Comparison of ENCODE assay signal across 30 cellular contexts in genomic region chr1:111184648-111185047, GRCh38. TPM values are rescaled to one million over a fixed set of nuclear protein-coding genes. Genes with fewer than 3 reads are reported as not detected.
DNase-seq lines count a peak whose midpoint lies in the region; ATAC-seq lines count a peak whose summit lies in the region.
"Had no signal": no experiment of that assay in that cellular context is flagged by ENCODE, and none has a peak within 500 bp of the region (broad histone marks: within the 10 kb centered on the region; RNA-seq: fewer than 3 reads in every experiment).

No MANE protein-coding gene starts in this region.

- intact Hi-C loops in activated CD4-positive, alpha-beta T cell treated with anti-CD3 and anti-CD28 coated beads, Interleukin-2, amount 10 ng/mL, durations not matched to agents 24 days and 14 days (cut with micrococcal nuclease), result loop anchor here (5.0 kb wide), 1 partner anchor 38 kb away; no protein-coding TSS in a partner anchor

- no peak overlapping the region for H3K4me3 Mint-ChIP-seq in activated CD4-positive, alpha-beta T cell treated with anti-CD3 and anti-CD28 coated beads, Interleukin-2, amount 10 ng/mL, durations not matched to agents 24 days and 14 days
- no peak overlapping the region for H3K4me3 Mint-ChIP-seq in activated naive CD8-positive, alpha-beta T cell treated with anti-CD3 and anti-CD28 coated beads, Interleukin-2, amount 50 U/mL, for 24 hours
- H3K4me3 Mint-ChIP-seq in natural killer cell treated with Interleukin-12 subunit alpha and Interleukin-12 subunit beta and Interleukin-15 and Interleukin-18, amount 100 ng/mL, for 72 hours, result no peak overlapping the region
- H3K4me3 Mint-ChIP-seq: central memory CD8-positive, alpha-beta T cell; dendritic cell treated with granulocyte-macrophage colony-stimulating factor and Interleukin-4, amounts not matched to agents 40 ng/mL and 50 ng/mL, for 4 days; mesothelial cell of epicardium; nephron; type B pancreatic cell had no signal

- H3K9me3 Mint-ChIP-seq in activated CD4-positive, alpha-beta T cell treated with anti-CD3 and anti-CD28 coated beads, Interleukin-2, amount 10 ng/mL, durations not matched to agents 24 days and 14 days, result no peaks in the 10 kb centered on the region
- H3K9me3 Mint-ChIP-seq in activated naive CD8-positive, alpha-beta T cell treated with anti-CD3 and anti-CD28 coated beads, Interleukin-2, amount 50 U/mL, for 24 hours, result no peaks in the 10 kb centered on the region
- no peaks in the 10 kb centered on the region for H3K9me3 Mint-ChIP-seq in natural killer cell treated with Interleukin-12 subunit alpha and Interleukin-12 subunit beta and Interleukin-15 and Interleukin-18, amount 100 ng/mL, for 72 hours
- H3K9me3 Mint-ChIP-seq: central memory CD8-positive, alpha-beta T cell; dendritic cell treated with granulocyte-macrophage colony-stimulating factor and Interleukin-4, amounts not matched to agents 40 ng/mL and 50 ng/mL, for 4 days; mesothelial cell of epicardium; nephron; type B pancreatic cell had no signal

- H3K27ac Mint-ChIP-seq in activated CD4-positive, alpha-beta T cell treated with anti-CD3 and anti-CD28 coated beads, Interleukin-2, amount 10 ng/mL, durations not matched to agents 24 days and 14 days, result peak overlapping the region; percentile 42
- peak overlapping the region; percentile 53 for H3K27ac Mint-ChIP-seq in activated naive CD8-positive, alpha-beta T cell treated with anti-CD3 and anti-CD28 coated beads, Interleukin-2, amount 50 U/mL, for 24 hours
- H3K27ac Mint-ChIP-seq in natural killer cell treated with Interleukin-12 subunit alpha and Interleukin-12 subunit beta and Interleukin-15 and Interleukin-18, amount 100 ng/mL, for 72 hours, result peak overlapping the region; percentile 56 to 99
- H3K27ac Mint-ChIP-seq: dendritic cell treated with granulocyte-macrophage colony-stimulating factor and Interleukin-4, amounts not matched to agents 40 ng/mL and 50 ng/mL, for 4 days; mesothelial cell of epicardium; nephron had no signal

- no peaks in the 10 kb centered on the region for H3K27me3 Mint-ChIP-seq in activated CD4-positive, alpha-beta T cell treated with anti-CD3 and anti-CD28 coated beads, Interleukin-2, amount 10 ng/mL, durations not matched to agents 24 days and 14 days
- H3K27me3 Mint-ChIP-seq in activated naive CD8-positive, alpha-beta T cell treated with anti-CD3 and anti-CD28 coated beads, Interleukin-2, amount 50 U/mL, for 24 hours, result no peaks in the 10 kb centered on the region
- no peaks in the 10 kb centered on the region for H3K27me3 Mint-ChIP-seq in natural killer cell treated with Interleukin-12 subunit alpha and Interleukin-12 subunit beta and Interleukin-15 and Interleukin-18, amount 100 ng/mL, for 72 hours
- H3K27me3 Mint-ChIP-seq: central memory CD8-positive, alpha-beta T cell; dendritic cell treated with granulocyte-macrophage colony-stimulating factor and Interleukin-4, amounts not matched to agents 40 ng/mL and 50 ng/mL, for 4 days; type B pancreatic cell had no signal

- no peak for DNase-seq in activated CD4-positive, alpha-beta T cell treated with anti-CD3 and anti-CD28 coated beads, Interleukin-2, amount 10 ng/mL, durations not matched to agents 24 days and 14 days
- no peak for DNase-seq in activated CD4-positive, alpha-beta T cell treated with anti-CD3 and anti-CD28 coated beads for 4 hours
- DNase-seq in GF-D8 (lab: John Stamatoyannopoulos, UW) (peak; percentile 9), NCI-H1048 (lab: John Stamatoyannopoulos, UW) (no peak), left lobe of liver (ENCODE audit: low spot score) (no peak)
- DNase-seq in activated naive CD8-positive, alpha-beta T cell treated with anti-CD3 and anti-CD28 coated beads, Interleukin-2, amount 50 U/mL, for 24 hours, result no peak
- DNase-seq in natural killer cell treated with Interleukin-12 subunit alpha and Interleukin-12 subunit beta and Interleukin-15 and Interleukin-18, amount 100 ng/mL, for 72 hours (ENCODE audit: low spot score), result no peak
- DNase-seq: activated CD4-positive, alpha-beta T cell treated with anti-CD3 and anti-CD28 coated beads, Interleukin-2, amount 50 U/mL, for 1 hour; activated CD8-positive, alpha-beta memory T cell treated with anti-CD3 and anti-CD28 coated beads, Interleukin-2, amount 50 U/mL, for 4 hours; COR-L47; hypothalamus; left ventricle myocardium inferior; NCI-H187; NCI-H2171; NCI-H510A treated with DMSO at 0.1 percent for 48 hours; NK-92 treated with Interleukin-12 subunit alpha and Interleukin-12 subunit beta, amount 100 ng/mL, for 24 hours; Peyer's patch; SHP77 treated with DMSO at 0.1 percent for 48 hours; small intestine; stimulated activated CD4-positive, alpha-beta T cell treated with anti-CD3 and anti-CD28 coated beads, Interleukin-2, amount 100 ng/mL, for 24 hours; T-helper 9 cell had no signal

- H3K4me1 Mint-ChIP-seq in activated CD4-positive, alpha-beta T cell treated with anti-CD3 and anti-CD28 coated beads, Interleukin-2, amount 10 ng/mL, durations not matched to agents 24 days and 14 days, result peaks cover 37% of the 10 kb centered on the region
- H3K4me1 Mint-ChIP-seq in activated naive CD8-positive, alpha-beta T cell treated with anti-CD3 and anti-CD28 coated beads, Interleukin-2, amount 50 U/mL, for 24 hours, result peaks cover 53% of the 10 kb centered on the region
- peaks cover 46 to 57% of the 10 kb centered on the region in 2 donors for H3K4me1 Mint-ChIP-seq in natural killer cell treated with Interleukin-12 subunit alpha and Interleukin-12 subunit beta and Interleukin-15 and Interleukin-18, amount 100 ng/mL, for 72 hours (ENCODE audit: low read depth in 2 of 2)
- H3K4me1 Mint-ChIP-seq: mesothelial cell of epicardium, nephron had no signal

- ATAC-seq in activated naive CD8-positive, alpha-beta T cell treated with anti-CD3 and anti-CD28 coated beads, Interleukin-2, amount 50 U/mL, for 24 hours, result no peak
- no peak for ATAC-seq in natural killer cell treated with Interleukin-12 subunit alpha and Interleukin-12 subunit beta and Interleukin-15 and Interleukin-18, amount 100 ng/mL, for 72 hours
- ATAC-seq in HG03025 (IDR thresholded peaks at IDR 0.05; ENCODE audit: low FRiP score, unreplicated experiment), result no peak
- no peak for ATAC-seq in left lobe of liver
- ATAC-seq: A549, gastroesophageal sphincter had no signal

- H3K36me3 Mint-ChIP-seq in activated CD4-positive, alpha-beta T cell treated with anti-CD3 and anti-CD28 coated beads, Interleukin-2, amount 10 ng/mL, durations not matched to agents 24 days and 14 days (ENCODE audit: low read depth), result peaks cover 82% of the 10 kb centered on the region
- H3K36me3 Mint-ChIP-seq in activated naive CD8-positive, alpha-beta T cell treated with anti-CD3 and anti-CD28 coated beads, Interleukin-2, amount 50 U/mL, for 24 hours (ENCODE audit: low read depth), result peaks cover 78% of the 10 kb centered on the region
- H3K36me3 Mint-ChIP-seq in natural killer cell treated with Interleukin-12 subunit alpha and Interleukin-12 subunit beta and Interleukin-15 and Interleukin-18, amount 100 ng/mL, for 72 hours, result peaks cover 49% of the 10 kb centered on the region

RNA-seq across cellular contexts. Expression of gene DENND2D, which starts 15.8 kb away (rescaled TPM):
- total RNA-seq in activated CD4-positive, alpha-beta T cell treated with anti-CD3 and anti-CD28 coated beads, Interleukin-2, amount 10 ng/mL, durations not matched to agents 24 days and 14 days, result 175 and 180 TPM in 2 replicates
- total RNA-seq in natural killer cell treated with Interleukin-12 subunit alpha and Interleukin-12 subunit beta and Interleukin-15 and Interleukin-18, amount 100 ng/mL, for 72 hours, result 100 to 1,000 TPM; 103 to 118 TPM
- 14.9 TPM for total RNA-seq in left lobe of liver
- total RNA-seq: osteocyte had no signal

RNA-seq across cellular contexts. Expression of gene CHI3L2, which starts 42.9 kb away (rescaled TPM):
- total RNA-seq in activated CD4-positive, alpha-beta T cell treated with anti-CD3 and anti-CD28 coated beads, Interleukin-2, amount 10 ng/mL, durations not matched to agents 24 days and 14 days, result 2.3 and 3.9 TPM in 2 replicates
- 10 to 100 TPM in 1 of 2 donors, 1 to 10 TPM in 1; 4.3 to 30.6 TPM for total RNA-seq in natural killer cell treated with Interleukin-12 subunit alpha and Interleukin-12 subunit beta and Interleukin-15 and Interleukin-18, amount 100 ng/mL, for 72 hours
- total RNA-seq in left lobe of liver, result 0.23 TPM
- total RNA-seq: mesothelial cell of epicardium, osteocyte had no signal

RNA-seq across cellular contexts. Expression of gene CEPT1, which starts 44.6 kb away (rescaled TPM):
- 32.4 and 32.9 TPM in 2 replicates for total RNA-seq in activated CD4-positive, alpha-beta T cell treated with anti-CD3 and anti-CD28 coated beads, Interleukin-2, amount 10 ng/mL, durations not matched to agents 24 days and 14 days
- 10 to 100 TPM; 34.5 to 41.6 TPM for total RNA-seq in natural killer cell treated with Interleukin-12 subunit alpha and Interleukin-12 subunit beta and Interleukin-15 and Interleukin-18, amount 100 ng/mL, for 72 hours
- total RNA-seq in left lobe of liver, result 26.6 TPM

RNA-seq across cellular contexts. Expression of gene DRAM2, which starts 44.8 kb away (rescaled TPM):
- total RNA-seq in activated CD4-positive, alpha-beta T cell treated with anti-CD3 and anti-CD28 coated beads, Interleukin-2, amount 10 ng/mL, durations not matched to agents 24 days and 14 days, result 25.8 and 26.5 TPM in 2 replicates
- total RNA-seq in natural killer cell treated with Interleukin-12 subunit alpha and Interleukin-12 subunit beta and Interleukin-15 and Interleukin-18, amount 100 ng/mL, for 72 hours, result 10 to 100 TPM; 22.5 to 25.7 TPM
- total RNA-seq in left lobe of liver, result 15.0 TPM
